1 cellular context compared by ENCODE assay signal in genomic region chr14:104659764-104660523, GRCh38.
TF ChIP-seq lines count a peak whose summit lies in the region.

No MANE protein-coding gene starts in this region.

TF ChIP-seq in HepG2, 621 proteins besides CTCF, POLR2A, EP300 and RAD21:
- TF ChIP-seq ZSCAN25 (CRISPR knock-in tag; IDR thresholded peaks at IDR 0.05) (no peak), PRMT3 (CRISPR knock-in tag; IDR thresholded peaks at IDR 0.05; ENCODE audit: borderline replicate concordance, low read depth) (no peak), RBM39 (IDR thresholded peaks at IDR 0.05; ENCODE audit: low read depth, low read length, poor library complexity, severe bottlenecking) (no peak), TAF1 (CRISPR knock-in tag; IDR thresholded peaks at IDR 0.05) (no peak), NFRKB (IDR thresholded peaks at IDR 0.05) (no peak), KDM5A (IDR thresholded peaks at IDR 0.05; ENCODE audit: borderline replicate concordance, low read length) (no peak), MTERF4 (CRISPR knock-in tag; IDR thresholded peaks at IDR 0.05) (no peak), MLXIP (CRISPR knock-in tag; IDR thresholded peaks at IDR 0.05; ENCODE audit: borderline replicate concordance) (no peak), ZFP36L2 (CRISPR knock-in tag; IDR thresholded peaks at IDR 0.05) (no peak), ZSCAN31 (CRISPR knock-in tag; IDR thresholded peaks at IDR 0.05; ENCODE audit: low read depth) (no peak), ZBED4 (CRISPR knock-in tag; IDR thresholded peaks at IDR 0.05; ENCODE audit: borderline replicate concordance) (no peak), ZXDC (CRISPR knock-in tag; IDR thresholded peaks at IDR 0.05) (no peak), PAX8 (CRISPR knock-in tag; IDR thresholded peaks at IDR 0.05; ENCODE audit: borderline replicate concordance) (no peak), SATB2 (CRISPR knock-in tag; IDR thresholded peaks at IDR 0.05) (no peak), ZNF367 (CRISPR knock-in tag; IDR thresholded peaks at IDR 0.05; ENCODE audit: borderline replicate concordance) (no peak), ARNT2 (CRISPR knock-in tag; IDR thresholded peaks at IDR 0.05; ENCODE audit: low read depth) (no peak)
